ENCODE assay signal across 17 cellular contexts in genomic region chr9:137033481-137033880, GRCh38. TPM values are rescaled to one million over a fixed set of nuclear protein-coding genes. Genes with fewer than 3 reads are reported as not detected.
DNase-seq lines count a peak whose midpoint lies in the region; ATAC-seq, FAIRE-seq and TF ChIP-seq lines count a peak whose summit lies in the region.
"Not testable (repeated sequence)": the region's sequence is repeated elsewhere in the genome, so short reads cannot be mapped to it uniquely, and the experiment has no call there.
"Had no signal": no experiment of that assay in that cellular context is flagged by ENCODE, and none has a peak within 500 bp of the region (broad histone marks: within the 10 kb centered on the region; RNA-seq: fewer than 3 reads in every experiment).

No MANE protein-coding gene starts in this region.

- H3K4me3 ChIP-seq in CD8-positive, alpha-beta T cell (ENCODE audit: low read depth, low read length); K562: not testable (repeated sequence)
- peak overlapping the region; percentile 83 to 86 for H3K4me3 ChIP-seq in neutrophil (ENCODE audit: low read depth in 1 of 2, low read length in 1 of 2)

- H3K9me1 ChIP-seq in K562 (ENCODE audit: control insufficient read depth, insufficient read depth, low read length): not testable (repeated sequence)

- not testable (repeated sequence) for H3K36me3 ChIP-seq in CD8-positive, alpha-beta T cell (ENCODE audit: insufficient read depth, low read length); K562 (ENCODE audit: control insufficient read depth, insufficient read depth, low read length)
- peaks cover 48% of the 10 kb centered on the region for H3K36me3 ChIP-seq in neutrophil

- 51% methylated on average over 5 of the region's 5 CpGs for WGBS in K562 (ENCODE audit: insufficient coverage, low coverage, missing lambda C conversion rate)

- not testable (repeated sequence) for TF ChIP-seq POLR2A in K562 (conservative IDR thresholded peaks at IDR 0.05)

- peak overlapping the region; percentile 60 for H3K27ac Mint-ChIP-seq in CD8-positive, alpha-beta T cell
- H3K27ac Mint-ChIP-seq in T-helper 17 cell (peak overlapping the region; percentile 62), immature natural killer cell (peak overlapping the region in 5 of 6 donors; percentile 40 to 93 (median 88))

- BruUV-seq in K562 (replicated peaks; lab: Mats Ljungman, UMichigan): not testable (repeated sequence)

- not testable (repeated sequence) for H3K27ac ChIP-seq in CD8-positive, alpha-beta T cell (ENCODE audit: low read depth, low read length); K562 (ENCODE audit: extremely low read depth, low read depth, low read length)
- peak overlapping the region; percentile 91 for H3K27ac ChIP-seq in neutrophil

- not testable (repeated sequence) for H4K20me1 ChIP-seq in K562 (replicated peaks; ENCODE audit: control insufficient read depth, insufficient read depth, low read length)

- not testable (repeated sequence) for H3K4me2 ChIP-seq in K562 (ENCODE audit: insufficient read depth, low read length)

- TF ChIP-seq RAD21 in K562 (CRISPR knock-in tag; conservative IDR thresholded peaks at IDR 0.05 in 1 of 2, IDR thresholded peaks at IDR 0.05 in 1 of 2): not testable (repeated sequence)

- ATAC-seq in CD8-positive, alpha-beta T cell; T-helper 17 cell; K562: not testable (repeated sequence)

- CTCF ChIA-PET in CD8-positive, alpha-beta T cell (lab: Charles Lee): interaction anchor here (2.4 to 3.8 kb wide), 6 partner anchors 11 to 191 kb away, joined by 15 to 68 read pairs (median 36); partner anchors contain the start of genes AJM1, C8G, CLIC3 and SAPCD2
- CTCF ChIA-PET in K562 (lab: Yijun Ruan, JAX; ENCODE audit: low intra/inter-chr PET ratio): interaction anchor here (0.6 to 3.7 kb wide), 2 partner anchors 85 to 114 kb away, joined by 3 to 47 read pairs; no protein-coding TSS in a partner anchor

- peaks cover 45% of the 10 kb centered on the region for H3K4me1 Mint-ChIP-seq in CD8-positive, alpha-beta T cell (ENCODE audit: low read depth)
- H3K4me1 Mint-ChIP-seq in T-helper 17 cell (peaks cover 35% of the 10 kb centered on the region), immature natural killer cell (peaks cover 54 to 57% of the 10 kb centered on the region in 2 donors)

- H3K4me1 ChIP-seq in CD8-positive, alpha-beta T cell (ENCODE audit: insufficient read depth, low read length): peaks cover 62% of the 10 kb centered on the region
- H3K4me1 ChIP-seq in K562 (replicated peaks in 1 of 2; ENCODE audit: control insufficient read depth in 2 of 2, insufficient read depth in 2 of 2, low read length in 2 of 2) (peaks cover 5 to 74% of the 10 kb centered on the region in 2 experiments; a peak in 4 of 5 replicates), neutrophil (ENCODE audit: control insufficient read depth in 1 of 2, insufficient read depth in 1 of 2, low read depth in 1 of 2, low read length in 1 of 2) (peaks cover 65 to 74% of the 10 kb centered on the region in 2 experiments)

- H2AFZ ChIP-seq in K562 (ENCODE audit: low read depth, low read length): not testable (repeated sequence)

- not testable (repeated sequence) for H3K27me3 ChIP-seq in CD8-positive, alpha-beta T cell (ENCODE audit: insufficient read depth, low read length); K562 (ENCODE audit: control insufficient read depth in 2 of 2, insufficient read depth in 2 of 2, low read length in 2 of 2); neutrophil

- FAIRE-seq in K562 (lab: Jason Lieb, UNC): not testable (repeated sequence)

- not testable (repeated sequence) for DNase-seq in CD8-positive, alpha-beta T cell; T-helper 17 cell; K562 (ENCODE audit: extremely low read depth in 1 of 4, low spot score in 3 of 4); immature natural killer cell

- POLR2A ChIA-PET in CD8-positive, alpha-beta T cell (lab: Charles Lee): not testable (repeated sequence)
- POLR2A ChIA-PET in K562 (lab: Yijun Ruan, JAX): interaction anchor here (0.6 kb wide), 1 partner anchor 97 kb away, joined by 3 read pairs; no protein-coding TSS in a partner anchor

- in situ Hi-C loops in K562 (cut with MboI): not testable (repeated sequence)

- not testable (repeated sequence) for H3K9me3 ChIP-seq in CD8-positive, alpha-beta T cell (ENCODE audit: low read length); T-helper 17 cell (ENCODE audit: control insufficient read depth, low read length, poor library complexity, severe bottlenecking); K562 (replicated peaks; ENCODE audit: control insufficient read depth, insufficient read depth, low read depth, low read length); neutrophil

- H3K27me3 Mint-ChIP-seq in CD8-positive, alpha-beta T cell (ENCODE audit: low read depth); T-helper 17 cell: not testable (repeated sequence)
- H3K27me3 Mint-ChIP-seq in immature natural killer cell (ENCODE audit: low read depth in 3 of 3): peaks cover 8 to 26% (median 16%) of the 10 kb centered on the region in 3 donors

- H3K9ac ChIP-seq in K562 (ENCODE audit: insufficient read depth in 1 of 2, low read depth in 2 of 2, low read length in 2 of 2): not testable (repeated sequence)

- H3K36me3 Mint-ChIP-seq in CD8-positive, alpha-beta T cell; T-helper 17 cell (ENCODE audit: low read depth); immature natural killer cell: not testable (repeated sequence)

- intact Hi-C loops in CD8-positive, alpha-beta T cell (cut with DNase I, micrococcal nuclease); K562 (cut with micrococcal nuclease): not testable (repeated sequence)

- H3K9me3 Mint-ChIP-seq in CD8-positive, alpha-beta T cell; immature natural killer cell: not testable (repeated sequence)

- peak overlapping the region; percentile 18 for H3K4me3 Mint-ChIP-seq in CD8-positive, alpha-beta T cell
- H3K4me3 Mint-ChIP-seq in T-helper 17 cell (peak overlapping the region; percentile 79), immature natural killer cell (peak overlapping the region; percentile 79 to 91 (median 85))

- not testable (repeated sequence) for TF ChIP-seq CTCF in CD8-positive, alpha-beta T cell (IDR thresholded peaks at IDR 0.05); K562 (IDR thresholded peaks at IDR 0.05 in 2 of 3, conservative IDR thresholded peaks at IDR 0.05 in 1 of 3; ENCODE audit: insufficient read depth in 2 of 3, low read depth in 1 of 3, low read length in 3 of 3); neutrophil (IDR thresholded peaks at IDR 0.05)

- not testable (repeated sequence) for H3K79me2 ChIP-seq in K562 (ENCODE audit: control insufficient read depth, insufficient read depth, low read length)

- TF ChIP-seq EP300 in K562 (IDR thresholded peaks at IDR 0.05; ENCODE audit: low read length): not testable (repeated sequence)

RNA-seq across cellular contexts. Expression of gene FUT7, which starts 1.6 kb away (rescaled TPM):
- under 1 TPM; 0.42 to 0.65 TPM for total RNA-seq in CD8-positive, alpha-beta T cell
- total RNA-seq in T-helper 17 cell: 10 to 100 TPM in 1 of 2 donors, 1 to 10 TPM in 1; 7.7 to 10.6 TPM
- not detected in 2 replicates for total RNA-seq in K562 (2011; cell fraction: chromatin; rRNA removed; ENCODE audit: low replicate concordance)
- total RNA-seq in K562 (2011; cell fraction: nucleolus; rRNA removed): not detected in 2 replicates
- not detected in 2 replicates for total RNA-seq in K562 (2011; cell fraction: nucleoplasm; rRNA removed)
- total RNA-seq in K562 (2014; rRNA removed): not detected in 2 replicates
- total RNA-seq in K562 (2014; rRNA removed; fragmentation: Illumina TruSeq; extraction: Trizol): not detected in 2 replicates
- not detected in 2 replicates for total RNA-seq in K562 (2015; rRNA removed; fragmentation: Illumina TruSeq; extraction: Trizol)
- not detected in 2 replicates for total RNA-seq in K562 (2021)
- polyA plus RNA-seq in K562 (2011; rRNA removed): not detected in 2 replicates
- polyA plus RNA-seq in K562 (2011; cell fraction: cytosol; rRNA removed): not detected in 2 replicates
- polyA plus RNA-seq in K562 (2011; cell fraction: nucleus; rRNA removed): not detected in 2 replicates
- polyA plus RNA-seq in K562 (2012): not detected in 2 replicates
- polyA plus RNA-seq in K562 (2014; fragmentation: Illumina TruSeq; extraction: Trizol): not detected in 2 replicates
- not detected for polyA plus RNA-seq in K562 (2014; fragmentation: Nextera tagmentation; extraction: Ambion mirVana)
- polyA plus RNA-seq in K562 (2014; rRNA removed): not detected in 2 replicates
- polyA minus RNA-seq in K562 (2011; rRNA and poly(A)+ RNA removed): not detected in 2 replicates
- polyA minus RNA-seq in K562 (2011; cell fraction: cytosol; rRNA and poly(A)+ RNA removed): not detected in 2 replicates
- polyA minus RNA-seq in K562 (2011; cell fraction: nucleus; rRNA and poly(A)+ RNA removed): not detected in 2 replicates
- polyA plus RNA-seq in immature natural killer cell: 10 to 100 TPM; 20.6 to 33.0 (median 25.6) TPM
- total RNA-seq: ascending aorta, dermis blood vessel endothelial cell, H7, NCI-H460, renal cortical epithelial cell, RPMI7951, SJSA1, skeletal muscle tissue had no signal
- polyA plus RNA-seq: AG04450 had no signal

RNA-seq across cellular contexts. Expression of gene ABCA2, which starts 5.4 kb away (rescaled TPM):
- 10 to 100 TPM; 87.5 to 93.0 TPM for total RNA-seq in CD8-positive, alpha-beta T cell
- total RNA-seq in T-helper 17 cell (100 to 1,000 TPM; 120 to 131 TPM), K562 (2014; rRNA removed) (4.6 and 5.5 TPM in 2 replicates), K562 (2014; rRNA removed; fragmentation: Illumina TruSeq; extraction: Trizol) (0.69 and 0.99 TPM in 2 replicates), K562 (2015; rRNA removed; fragmentation: Illumina TruSeq; extraction: Trizol) (1.6 and 2.9 TPM in 2 replicates), K562 (2021) (12.1 and 14.9 TPM in 2 replicates)
- total RNA-seq in K562 (2011; cell fraction: chromatin; rRNA removed; ENCODE audit: low replicate concordance): 47.9 and 167 TPM in 2 replicates
- total RNA-seq in K562 (2011; cell fraction: nucleolus; rRNA removed): 116 and 131 TPM in 2 replicates
- 56.3 and 68.3 TPM in 2 replicates for total RNA-seq in K562 (2011; cell fraction: nucleoplasm; rRNA removed)
- polyA plus RNA-seq in K562 (2011; rRNA removed) (12.1 and 24.4 TPM in 2 replicates), K562 (2014; fragmentation: Illumina TruSeq; extraction: Trizol) (6.1 and 9.9 TPM in 2 replicates), K562 (2014; fragmentation: Nextera tagmentation; extraction: Ambion mirVana) (not detected), K562 (2014; rRNA removed) (16.2 and 16.3 TPM in 2 replicates), immature natural killer cell (10 to 100 TPM in 1 of 3 donors, 1 to 10 TPM in 2; 2.2 to 34.5 (median 6.3) TPM)
- 19.7 and 23.3 TPM in 2 replicates for polyA plus RNA-seq in K562 (2011; cell fraction: cytosol; rRNA removed)
- polyA plus RNA-seq in K562 (2011; cell fraction: nucleus; rRNA removed): 253 and 318 TPM in 2 replicates
- 13.8 and 24.2 TPM in 2 replicates for polyA plus RNA-seq in K562 (2012)
- polyA minus RNA-seq in K562 (2011; rRNA and poly(A)+ RNA removed): 6.6 and 8.6 TPM in 2 replicates
- 13.4 and 28.5 TPM in 2 replicates for polyA minus RNA-seq in K562 (2011; cell fraction: cytosol; rRNA and poly(A)+ RNA removed)
- 43.2 and 52.5 TPM in 2 replicates for polyA minus RNA-seq in K562 (2011; cell fraction: nucleus; rRNA and poly(A)+ RNA removed)

RNA-seq across cellular contexts. Expression of gene NPDC1, which starts 12.5 kb away (rescaled TPM):
- 10 to 100 TPM; 29.7 to 29.8 TPM for total RNA-seq in CD8-positive, alpha-beta T cell
- total RNA-seq in T-helper 17 cell: 100 to 1,000 TPM; 139 to 202 TPM
- total RNA-seq in K562 (2011; cell fraction: chromatin; rRNA removed; ENCODE audit: low replicate concordance): 1.1 and 4.2 TPM in 2 replicates
- 3.2 and 6.0 TPM in 2 replicates for total RNA-seq in K562 (2011; cell fraction: nucleolus; rRNA removed)
- total RNA-seq in K562 (2011; cell fraction: nucleoplasm; rRNA removed): 1.5 and 3.6 TPM in 2 replicates
- 0.09 and 0.90 TPM in 2 replicates for total RNA-seq in K562 (2014; rRNA removed)
- total RNA-seq in K562 (2014; rRNA removed; fragmentation: Illumina TruSeq; extraction: Trizol): not detected in 2 replicates
- total RNA-seq in K562 (2015; rRNA removed; fragmentation: Illumina TruSeq; extraction: Trizol): 0.22 TPM in 1 of 2 replicates, not detected in the other
- total RNA-seq in K562 (2021): 1.5 and 2.1 TPM in 2 replicates
- 1.3 and 3.9 TPM in 2 replicates for polyA plus RNA-seq in K562 (2011; rRNA removed)
- polyA plus RNA-seq in K562 (2011; cell fraction: cytosol; rRNA removed): 3.5 and 4.2 TPM in 2 replicates
- 32.5 and 34.7 TPM in 2 replicates for polyA plus RNA-seq in K562 (2011; cell fraction: nucleus; rRNA removed)
- polyA plus RNA-seq in K562 (2012): 0.85 and 3.1 TPM in 2 replicates
- polyA plus RNA-seq in K562 (2014; fragmentation: Illumina TruSeq; extraction: Trizol): 0.06 and 0.21 TPM in 2 replicates
- polyA plus RNA-seq in K562 (2014; fragmentation: Nextera tagmentation; extraction: Ambion mirVana): not detected
- polyA plus RNA-seq in K562 (2014; rRNA removed): 0.85 and 2.4 TPM in 2 replicates
- 0.14 and 0.18 TPM in 2 replicates for polyA minus RNA-seq in K562 (2011; rRNA and poly(A)+ RNA removed)
- polyA minus RNA-seq in K562 (2011; cell fraction: cytosol; rRNA and poly(A)+ RNA removed): 0.95 and 3.5 TPM in 2 replicates
- polyA minus RNA-seq in K562 (2011; cell fraction: nucleus; rRNA and poly(A)+ RNA removed): 2.0 and 3.9 TPM in 2 replicates
- polyA plus RNA-seq in immature natural killer cell: 1 to 10 TPM in 2 of 3 donors, under 1 TPM in 1; 0.36 to 1.4 (median 1.1) TPM
- total RNA-seq: SJSA1 had no signal

RNA-seq across cellular contexts. Expression of gene ENTPD2, which starts 20.4 kb away (rescaled TPM):
- total RNA-seq in CD8-positive, alpha-beta T cell: not detected
- total RNA-seq in T-helper 17 cell (under 1 TPM in 1 of 2 donors, not detected in 1; 0.20 TPM), K562 (2014; rRNA removed) (0.12 and 0.14 TPM in 2 replicates), K562 (2014; rRNA removed; fragmentation: Illumina TruSeq; extraction: Trizol) (not detected in 2 replicates), K562 (2015; rRNA removed; fragmentation: Illumina TruSeq; extraction: Trizol) (not detected in 2 replicates), K562 (2021) (0.60 and 0.85 TPM in 2 replicates)
- total RNA-seq in K562 (2011; cell fraction: chromatin; rRNA removed; ENCODE audit: low replicate concordance): 1.2 and 5.3 TPM in 2 replicates
- total RNA-seq in K562 (2011; cell fraction: nucleolus; rRNA removed): 3.3 and 4.3 TPM in 2 replicates
- total RNA-seq in K562 (2011; cell fraction: nucleoplasm; rRNA removed): 2.6 and 2.9 TPM in 2 replicates
- polyA plus RNA-seq in K562 (2011; rRNA removed) (0.11 and 0.51 TPM in 2 replicates), K562 (2014; fragmentation: Illumina TruSeq; extraction: Trizol) (0.17 and 0.21 TPM in 2 replicates), K562 (2014; fragmentation: Nextera tagmentation; extraction: Ambion mirVana) (under 1 TPM in 1 of 2 experiments, not detected in 1; 0.04 TPM), K562 (2014; rRNA removed) (0.22 TPM in 1 of 2 replicates, not detected in the other), immature natural killer cell (not detected)
- 0.22 and 0.41 TPM in 2 replicates for polyA plus RNA-seq in K562 (2011; cell fraction: cytosol; rRNA removed)
- 4.8 and 5.7 TPM in 2 replicates for polyA plus RNA-seq in K562 (2011; cell fraction: nucleus; rRNA removed)
- polyA plus RNA-seq in K562 (2012): 0.15 and 0.23 TPM in 2 replicates
- not detected in 2 replicates for polyA minus RNA-seq in K562 (2011; rRNA and poly(A)+ RNA removed)
- 0.57 and 1.3 TPM in 2 replicates for polyA minus RNA-seq in K562 (2011; cell fraction: cytosol; rRNA and poly(A)+ RNA removed)
- 0.94 and 1.2 TPM in 2 replicates for polyA minus RNA-seq in K562 (2011; cell fraction: nucleus; rRNA and poly(A)+ RNA removed)
- total RNA-seq: activated CD4-positive, alpha-beta memory T cell treated with anti-CD3 and anti-CD28 coated beads for 36 hours; activated naive CD8-positive, alpha-beta T cell treated with anti-CD3 and anti-CD28 coated beads, Interleukin-2, amount 10 ng/mL, durations not matched to agents 7 days and 5 days; ascending aorta; dermis blood vessel endothelial cell; H7; naive thymus-derived CD4-positive, alpha-beta T cell; NCI-H460; RPMI7951; SJSA1 had no signal
- polyA plus RNA-seq: AG04450; naive thymus-derived CD4-positive, alpha-beta T cell had no signal

RNA-seq across cellular contexts. Expression of gene SAPCD2, which starts 36.9 kb away (rescaled TPM):
- total RNA-seq in CD8-positive, alpha-beta T cell: under 1 TPM; 0.38 to 0.47 TPM
- total RNA-seq in T-helper 17 cell: under 1 TPM; 0.27 to 0.39 TPM
- 12.7 and 42.0 TPM in 2 replicates for total RNA-seq in K562 (2011; cell fraction: chromatin; rRNA removed; ENCODE audit: low replicate concordance)
- 49.3 and 51.2 TPM in 2 replicates for total RNA-seq in K562 (2011; cell fraction: nucleolus; rRNA removed)
- total RNA-seq in K562 (2011; cell fraction: nucleoplasm; rRNA removed): 20.6 and 22.4 TPM in 2 replicates
- total RNA-seq in K562 (2014; rRNA removed): 91.8 and 115 TPM in 2 replicates
- 13.1 and 15.8 TPM in 2 replicates for total RNA-seq in K562 (2014; rRNA removed; fragmentation: Illumina TruSeq; extraction: Trizol)
- total RNA-seq in K562 (2015; rRNA removed; fragmentation: Illumina TruSeq; extraction: Trizol): 40.8 and 42.4 TPM in 2 replicates
- total RNA-seq in K562 (2021): 72.1 and 78.8 TPM in 2 replicates
- 18.8 and 24.2 TPM in 2 replicates for polyA plus RNA-seq in K562 (2011; rRNA removed)
- 28.2 and 80.8 TPM in 2 replicates for polyA plus RNA-seq in K562 (2011; cell fraction: cytosol; rRNA removed)
- polyA plus RNA-seq in K562 (2011; cell fraction: nucleus; rRNA removed): 42.6 and 60.8 TPM in 2 replicates
- polyA plus RNA-seq in K562 (2012): 27.0 and 33.0 TPM in 2 replicates
- 18.3 and 41.2 TPM in 2 replicates for polyA plus RNA-seq in K562 (2014; fragmentation: Illumina TruSeq; extraction: Trizol)
- polyA plus RNA-seq in K562 (2014; fragmentation: Nextera tagmentation; extraction: Ambion mirVana): 1 to 10 TPM; 3.4 to 3.7 TPM
- 56.5 and 67.8 TPM in 2 replicates for polyA plus RNA-seq in K562 (2014; rRNA removed)
- polyA minus RNA-seq in K562 (2011; rRNA and poly(A)+ RNA removed): 6.7 and 11.1 TPM in 2 replicates
- polyA minus RNA-seq in K562 (2011; cell fraction: cytosol; rRNA and poly(A)+ RNA removed): 29.9 and 32.2 TPM in 2 replicates
- polyA minus RNA-seq in K562 (2011; cell fraction: nucleus; rRNA and poly(A)+ RNA removed): 16.6 and 17.5 TPM in 2 replicates
- under 1 TPM; 0.06 to 0.95 (median 0.39) TPM for polyA plus RNA-seq in immature natural killer cell

Comparison
In these comparisons a context has a peak if more than half of its experiments do, and no peak if none do; other contexts are left out.
1. H3K4me3 Mint-ChIP-seq: peak in every context shown above with its lines; median percentile 85 in immature natural killer cell; 79 in T-helper 17 cell; 18 in CD8-positive, alpha-beta T cell.
2. RNA of gene FUT7, which starts 1.6 kb away (total RNA-seq): 7.7 to 10.6 TPM in T-helper 17 cell; 0.42 to 0.65 TPM in CD8-positive, alpha-beta T cell and not detected in K562; every median in the first group is over 4 times any median in the second.
3. RNA of gene NPDC1, which starts 12.5 kb away (total RNA-seq): 139 to 202 TPM in T-helper 17 cell and 29.7 to 29.8 TPM in CD8-positive, alpha-beta T cell; 0.09 to 6.0 TPM in K562; every median in the first group is over 4 times any median in the second.
4. Peak in every context shown above with its lines, with median percentiles within 50 percentile points of each other: H3K27ac Mint-ChIP-seq.